8 cellular contexts compared by ENCODE assay signal in genomic region chrX:7925867-7926472, GRCh38. TPM values are rescaled to one million over a fixed set of nuclear protein-coding genes. Genes with fewer than 3 reads are reported as not detected.
DNase-seq lines count a peak whose midpoint lies in the region; ATAC-seq, FAIRE-seq and TF ChIP-seq lines count a peak whose summit lies in the region.

No MANE protein-coding gene starts in this region.

- peaks cover 0 to 4% of the 10 kb centered on the region in 2 donors for H3K4me1 ChIP-seq in lung (ENCODE audit: control insufficient read depth in 2 of 2, insufficient read depth in 2 of 2, low read length in 2 of 2)

- FAIRE-seq in colon (lab: Jason Lieb, UNC) = peak; percentile 93

- 23 to 29% methylated on average over 9 of the region's 9 CpGs for WGBS in lung, 2 donors

- H3K27me3 ChIP-seq in lung (ENCODE audit: control insufficient read depth, insufficient read depth) = no peaks in the 10 kb centered on the region

- H3K4me3 ChIP-seq in GM12864 (ENCODE audit: low read depth, low read length) = no peak overlapping the region; the same call in 1 of the 2 replicates
- H3K4me3 ChIP-seq in lung = no peak overlapping the region

- H3K9me3 ChIP-seq in lung (ENCODE audit: control insufficient read depth in 2 of 2, insufficient read depth in 1 of 2, low read length in 1 of 2) = no peaks in the 10 kb centered on the region

- DNase-seq in GM12864 (ENCODE audit: low read depth) = peak; percentile 40
- DNase-seq in NCI-H2171 (lab: John Stamatoyannopoulos, UW) = peak; percentile 5
- peak; percentile 39 for DNase-seq in activated CD4-positive, alpha-beta T cell treated with anti-CD3 and anti-CD28 coated beads for 1 hour
- peak; percentile 50 for DNase-seq in lung (ENCODE audit: low spot score)
- DNase-seq in stimulated activated CD8-positive, alpha-beta memory T cell treated with anti-CD3 and anti-CD28 coated beads, Interleukin-2, amount 100 ng/mL, for 1 hour (ENCODE audit: low read depth in 2 of 2) = peak; percentile 24 to 26
- DNase-seq in NCI-H1436 treated with DMSO at 0.1 percent for 48 hours (lab: John Stamatoyannopoulos, UW) = no peak

- TF ChIP-seq CTCF in GM12864 (IDR thresholded peaks at IDR 0.05; ENCODE audit: low read depth, low read length, missing control alignments) (peak; percentile 65), lung (IDR thresholded peaks at IDR 0.05; ENCODE audit: control extremely low read depth, extremely low read depth) (peak; percentile 53)

- H3K27ac ChIP-seq in lung (ENCODE audit: low read depth in 1 of 2, low read length in 1 of 2) = no peak overlapping the region

- peaks cover 0 to 5% of the 10 kb centered on the region in 2 donors for H3K36me3 ChIP-seq in lung (ENCODE audit: control insufficient read depth in 2 of 2, insufficient read depth in 2 of 2, low read length in 2 of 2)

- ATAC-seq in HG02884 (IDR thresholded peaks at IDR 0.05; ENCODE audit: unreplicated experiment) (peak; percentile 37), lung (ENCODE audit: insufficient read depth, low FRiP score) (peak; percentile 29)

RNA-seq across cellular contexts. Expression of gene PNPLA4, which starts 1.2 kb away (rescaled TPM):
- 10 to 100 TPM; 13.5 to 22.8 TPM for total RNA-seq in lung
- polyA plus RNA-seq in lung = 10 to 100 TPM; 11.1 to 13.2 TPM
